1 cellular context compared by ENCODE assay signal in the genomic region with DNA sequence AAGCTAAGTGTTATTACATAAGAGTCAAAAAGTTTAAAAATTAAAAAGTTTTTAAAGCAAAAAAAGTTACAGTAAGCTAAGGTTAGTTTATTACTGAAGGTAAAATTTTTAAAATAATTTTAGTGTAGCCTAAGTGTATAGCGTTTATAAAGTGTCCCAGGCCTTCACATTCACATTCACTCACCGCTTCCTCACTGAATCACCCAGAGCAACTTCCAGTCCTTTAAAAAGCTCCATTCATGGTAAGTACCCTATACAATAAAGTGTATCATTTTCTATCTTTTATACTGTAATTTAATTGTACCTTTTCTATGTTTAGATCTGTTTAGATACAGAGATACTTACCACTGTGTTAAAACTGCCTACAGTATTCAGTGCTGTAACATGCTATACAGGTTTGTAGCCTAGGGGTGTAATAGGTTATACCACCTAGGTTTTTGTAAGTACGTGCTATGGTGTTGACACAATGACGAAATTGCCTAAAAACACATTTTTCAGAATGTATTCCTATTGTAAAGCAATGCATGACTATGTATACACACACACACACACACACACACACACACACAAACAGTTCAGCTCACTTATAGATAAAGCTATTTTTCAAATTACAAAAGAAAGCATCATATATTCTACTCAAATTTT.
TF ChIP-seq lines count a peak whose summit lies in the region.

No MANE protein-coding gene starts in this region.

TF ChIP-seq in endothelial cell of umbilical vein, 7 proteins besides CTCF, POLR2A, EP300 and RAD21:
- TF ChIP-seq, protein P1, sequence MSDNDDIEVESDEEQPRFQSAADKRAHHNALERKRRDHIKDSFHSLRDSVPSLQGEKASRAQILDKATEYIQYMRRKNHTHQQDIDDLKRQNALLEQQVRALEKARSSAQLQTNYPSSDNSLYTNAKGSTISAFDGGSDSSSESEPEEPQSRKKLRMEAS (IDR thresholded peaks at IDR 0.05; ENCODE audit: insufficient read depth, insufficient read length) = no peak
